In genomic region chr11:66268210-66268952, GRCh38 we compare ENCODE assay signal across 8 cellular contexts. TPM values are rescaled to one million over a fixed set of nuclear protein-coding genes. Genes with fewer than 3 reads are reported as not detected.
DNase-seq lines count a peak whose midpoint lies in the region; ATAC-seq and TF ChIP-seq lines count a peak whose summit lies in the region.

Gene RAB1B (plus strand): TSS chr11:66268639. CDS start chr11:66268680, 41 bp downstream.

- H3K36me3 ChIP-seq in SU-DHL-6 (ENCODE audit: low read length): no peaks in the 10 kb centered on the region
- peaks cover 31% of the 10 kb centered on the region for H3K36me3 ChIP-seq in osteoblast (ENCODE audit: insufficient read depth, low read length)
- peaks cover 28% of the 10 kb centered on the region for H3K36me3 ChIP-seq in thoracic aorta

- no peaks in the 10 kb centered on the region for H3K27me3 ChIP-seq in SU-DHL-6 (ENCODE audit: low read length)
- H3K27me3 ChIP-seq in osteoblast (ENCODE audit: insufficient read depth, low read length): no peaks in the 10 kb centered on the region
- H3K27me3 ChIP-seq in thoracic aorta (replicated peaks; ENCODE audit: insufficient read depth): no peaks in the 10 kb centered on the region

- H2AFZ ChIP-seq in SU-DHL-6 (ENCODE audit: low read depth, low read length, severe bottlenecking) (peak within 1 kb of the TSS; percentile 75), osteoblast (ENCODE audit: low read length) (peak within 1 kb of the TSS; percentile 79)

- peak; percentile 47 for TF ChIP-seq POLR2A in GM10847 (IDR thresholded peaks at IDR 0.05; ENCODE audit: extremely low read depth, insufficient read length)

- H3K9me3 Mint-ChIP-seq in activated naive CD8-positive, alpha-beta T cell treated with anti-CD3 and anti-CD28 coated beads, Interleukin-2, amount 10 ng/mL, durations not matched to agents 7 days and 5 days: no peaks in the 10 kb centered on the region
- peaks cover 14% of the 10 kb centered on the region for H3K9me3 Mint-ChIP-seq in glutamatergic neuron (ENCODE audit: unreplicated experiment)

- H3K27ac ChIP-seq in SU-DHL-6 (ENCODE audit: low read depth, low read length) (peak within 1 kb of the TSS; percentile 81), osteoblast (ENCODE audit: low read depth, low read length) (peak within 1 kb of the TSS; percentile 81), thoracic aorta (peak within 1 kb of the TSS; percentile 95 to 97)

- no peaks in the 10 kb centered on the region for H3K27me3 Mint-ChIP-seq in activated naive CD8-positive, alpha-beta T cell treated with anti-CD3 and anti-CD28 coated beads, Interleukin-2, amount 10 ng/mL, durations not matched to agents 7 days and 5 days
- peaks cover 17% of the 10 kb centered on the region for H3K27me3 Mint-ChIP-seq in glutamatergic neuron (ENCODE audit: unreplicated experiment)

- H3K4me3 ChIP-seq in SU-DHL-6 (ENCODE audit: insufficient read depth, low read length, poor library complexity, severe bottlenecking) (peak within 1 kb of the TSS; percentile 99), osteoblast (ENCODE audit: insufficient read depth, low read length) (peak within 1 kb of the TSS; percentile 98), thoracic aorta (peak within 1 kb of the TSS; percentile 94)

- ATAC-seq in HG02678 (IDR thresholded peaks at IDR 0.05; ENCODE audit: unreplicated experiment) (peak; percentile 82), thoracic aorta (ENCODE audit: insufficient number of reproducible peaks, low FRiP score, low read depth) (peak; percentile 89)
- peak; percentile 88 for ATAC-seq in activated naive CD8-positive, alpha-beta T cell treated with anti-CD3 and anti-CD28 coated beads, Interleukin-2, amount 10 ng/mL, durations not matched to agents 7 days and 5 days (ENCODE audit: low read depth)

- H3K9ac ChIP-seq in SU-DHL-6 (ENCODE audit: low read length): peak within 1 kb of the TSS; percentile 92

- H4K20me1 ChIP-seq in SU-DHL-6 (ENCODE audit: low read depth, low read length) (no peaks in the 10 kb centered on the region), osteoblast (ENCODE audit: insufficient read depth, low read length) (peaks cover 37% of the 10 kb centered on the region)

- TF ChIP-seq CTCF in SU-DHL-6 (IDR thresholded peaks at IDR 0.05; ENCODE audit: insufficient read depth, low read length, poor library complexity, severe bottlenecking) (no peak), glutamatergic neuron (IDR thresholded peaks at IDR 0.05; ENCODE audit: partially characterized antibody, unreplicated experiment) (no peak), osteoblast (IDR thresholded peaks at IDR 0.05; ENCODE audit: extremely low read depth, low read depth, low read length) (no peak), thoracic aorta (IDR thresholded peaks at IDR 0.05) (no peak)

- H3K4me1 Mint-ChIP-seq in activated naive CD8-positive, alpha-beta T cell treated with anti-CD3 and anti-CD28 coated beads, Interleukin-2, amount 10 ng/mL, durations not matched to agents 7 days and 5 days: peaks cover 38% of the 10 kb centered on the region
- H3K4me1 Mint-ChIP-seq in glutamatergic neuron (ENCODE audit: low read depth, unreplicated experiment): peaks cover 4% of the 10 kb centered on the region

- H3K9me2 ChIP-seq in SU-DHL-6 (replicated peaks; ENCODE audit: insufficient read depth, low read length): no peaks in the 10 kb centered on the region

- H3K79me2 ChIP-seq in SU-DHL-6 (ENCODE audit: insufficient read depth, low read length) (peaks cover 24% of the 10 kb centered on the region), osteoblast (ENCODE audit: insufficient read depth, low read length) (peaks cover 37% of the 10 kb centered on the region)

- peak within 1 kb of the TSS; percentile 95 for H3K27ac Mint-ChIP-seq in activated naive CD8-positive, alpha-beta T cell treated with anti-CD3 and anti-CD28 coated beads, Interleukin-2, amount 10 ng/mL, durations not matched to agents 7 days and 5 days
- peak within 1 kb of the TSS; percentile 93 for H3K27ac Mint-ChIP-seq in glutamatergic neuron (ENCODE audit: unreplicated experiment)

- peaks cover 24% of the 10 kb centered on the region for H3K36me3 Mint-ChIP-seq in activated naive CD8-positive, alpha-beta T cell treated with anti-CD3 and anti-CD28 coated beads, Interleukin-2, amount 10 ng/mL, durations not matched to agents 7 days and 5 days
- peaks cover 1% of the 10 kb centered on the region for H3K36me3 Mint-ChIP-seq in glutamatergic neuron (ENCODE audit: unreplicated experiment)

- DNase-seq in NCI-H128 (lab: John Stamatoyannopoulos, UW; ENCODE audit: unreplicated experiment) (peak; percentile 99), glutamatergic neuron (peak; percentile 100), osteoblast (ENCODE audit: insufficient read length, low spot score, missing footprints) (peak; percentile 100), thoracic aorta (ENCODE audit: low spot score) (peak; percentile 99)
- peak; percentile 99 for DNase-seq in activated naive CD8-positive, alpha-beta T cell treated with anti-CD3 and anti-CD28 coated beads, Interleukin-2, amount 10 ng/mL, durations not matched to agents 7 days and 5 days

- peaks cover 22% of the 10 kb centered on the region for H3K4me1 ChIP-seq in osteoblast (ENCODE audit: insufficient read depth, low read length)
- peaks cover 15 to 29% of the 10 kb centered on the region in 2 donors for H3K4me1 ChIP-seq in thoracic aorta (ENCODE audit: control insufficient read depth in 1 of 2, low read depth in 2 of 2)

- H3K4me2 ChIP-seq in SU-DHL-6 (ENCODE audit: low read depth, low read length, poor library complexity, severe bottlenecking) (peak within 1 kb of the TSS; percentile 90), osteoblast (ENCODE audit: insufficient read depth, low read length) (peak within 1 kb of the TSS; percentile 97)

- POLR2A ChIA-PET in activated naive CD8-positive, alpha-beta T cell treated with anti-CD3 and anti-CD28 coated beads, Interleukin-2, amount 10 ng/mL, durations not matched to agents 7 days and 5 days (lab: Charles Lee): interaction anchor here (0.6 to 2.6 kb wide), 13 partner anchors 9 to 1772 kb away, joined by 3 to 20 read pairs (median 3); partner anchors contain the start of genes CD248, CFL1, MRPL11 and SF3B2

- H3F3A ChIP-seq in SU-DHL-6 (ENCODE audit: insufficient read depth): peaks cover 6% of the 10 kb centered on the region

- peak within 1 kb of the TSS; percentile 87 for H3K4me3 Mint-ChIP-seq in activated naive CD8-positive, alpha-beta T cell treated with anti-CD3 and anti-CD28 coated beads, Interleukin-2, amount 10 ng/mL, durations not matched to agents 7 days and 5 days
- H3K4me3 Mint-ChIP-seq in glutamatergic neuron (ENCODE audit: unreplicated experiment): peak within 1 kb of the TSS; percentile 98

- no peaks in the 10 kb centered on the region for H3K9me3 ChIP-seq in SU-DHL-6 (ENCODE audit: insufficient read depth, low read length)
- no peaks in the 10 kb centered on the region for H3K9me3 ChIP-seq in osteoblast (ENCODE audit: low read depth, low read length)
- H3K9me3 ChIP-seq in thoracic aorta: no peaks in the 10 kb centered on the region

RNA-seq across cellular contexts. Expression of gene RAB1B, which starts in this region (rescaled TPM):
- 100 to 1,000 TPM; 136 to 145 TPM for total RNA-seq in activated naive CD8-positive, alpha-beta T cell treated with anti-CD3 and anti-CD28 coated beads, Interleukin-2, amount 10 ng/mL, durations not matched to agents 7 days and 5 days
- total RNA-seq in glutamatergic neuron (ENCODE audit: unreplicated experiment) (85.4 TPM), osteoblast (75.3 and 75.4 TPM in 2 replicates), thoracic aorta (10 to 100 TPM; 57.2 to 96.0 TPM)

Comparison
In these comparisons a context has a peak if more than half of its experiments do, and no peak if none do; other contexts are left out.
1. Peak in every context shown above with its lines: DNase-seq, ATAC-seq, H3K4me3 ChIP-seq and H3K27ac ChIP-seq.